Comparison of ENCODE assay signal across 9 cellular contexts in the genomic region with DNA sequence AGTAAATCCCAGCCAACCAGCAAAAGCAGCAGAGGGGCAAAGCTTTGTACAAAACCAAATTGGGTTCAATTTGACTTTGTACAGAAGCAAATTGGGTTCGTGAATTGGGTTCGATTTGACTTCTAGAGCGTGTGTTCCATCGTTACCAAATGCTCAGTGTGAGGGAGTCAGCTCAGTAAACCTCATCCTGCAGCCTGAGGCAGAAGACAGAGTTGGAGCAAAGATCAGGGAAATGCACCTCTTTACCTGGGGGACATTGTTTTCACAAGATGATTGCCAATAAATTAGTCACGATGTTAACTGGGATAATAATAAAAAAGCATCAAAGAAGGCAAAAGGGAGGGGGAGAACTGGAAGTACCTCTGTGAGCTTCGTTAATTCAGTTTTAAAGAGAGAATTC. TPM values are rescaled to one million over a fixed set of nuclear protein-coding genes. Genes with fewer than 3 reads are reported as not detected.
A peak's percentile ranks its signal among the peaks of the same experiment; 100 is the strongest.
DNase-seq lines count a peak whose midpoint lies in the region; ATAC-seq and TF ChIP-seq lines count a peak whose summit lies in the region.
"Had no signal": no experiment of that assay in that cellular context is flagged by ENCODE, and none has a peak within 500 bp of the region (broad histone marks: within the 10 kb centered on the region; RNA-seq: fewer than 3 reads in every experiment).

No MANE protein-coding gene starts in this region.

- H3K27me3 Mint-ChIP-seq in MCF 10A (ENCODE audit: insufficient read depth, unreplicated experiment) = no peaks in the 10 kb centered on the region

- H3K4ac ChIP-seq in IMR-90 (ENCODE audit: low read depth, low read length) = no peak overlapping the region

- no peak overlapping the region for H3K14ac ChIP-seq in IMR-90 (replicated peaks; ENCODE audit: low read depth, low read length)

- no peak overlapping the region for H3K27ac Mint-ChIP-seq in MCF 10A (ENCODE audit: low read depth, unreplicated experiment)

- H4K5ac ChIP-seq in IMR-90 (ENCODE audit: low read depth, low read length) = no peak overlapping the region

- H2BK20ac ChIP-seq in IMR-90 (ENCODE audit: low read depth, low read length) = no peak overlapping the region

- H2BK5ac ChIP-seq in IMR-90 (ENCODE audit: low read depth, low read length, poor library complexity, severe bottlenecking) = no peak overlapping the region

- POLR2A ChIA-PET in IMR-90 (lab: Charles Lee; ENCODE audit: unreplicated experiment) = no interaction called here
- POLR2A ChIA-PET in MCF 10A (lab: Yijun Ruan, JAX) = interaction anchor here (0.7 to 3.6 kb wide), 5 partner anchors 12 to 56 kb away, joined by 3 to 18 read pairs (median 6); a partner anchor contains a TSS

- H2AK5ac ChIP-seq in IMR-90 (ENCODE audit: low read depth, low read length) = no peak overlapping the region

- H2AK9ac ChIP-seq in IMR-90 (replicated peaks; ENCODE audit: low read depth, low read length, poor library complexity) = no peak overlapping the region

- H3K9me3 ChIP-seq in IMR-90 (ENCODE audit: control insufficient read depth, insufficient read depth, low read length) (peaks cover 2% of the 10 kb centered on the region; the same call in 1 of the 2 replicates), lower lobe of right lung (no peaks in the 10 kb centered on the region), testis (no peaks in the 10 kb centered on the region)

- no peaks in the 10 kb centered on the region for H3K27me3 ChIP-seq in IMR-90 (ENCODE audit: control insufficient read depth, insufficient read depth, low read length)
- H3K27me3 ChIP-seq in lower lobe of right lung (ENCODE audit: low read depth) = no peaks in the 10 kb centered on the region
- H3K27me3 ChIP-seq in testis = no peaks in the 10 kb centered on the region

- H3K9ac ChIP-seq in IMR-90 (ENCODE audit: low read depth, low read length) = peak overlapping the region; percentile 43; the same call in 1 of the 2 replicates

- TF ChIP-seq CTCF in IMR-90 (conservative IDR thresholded peaks at IDR 0.05; ENCODE audit: low read depth, low read length) = no peak
- TF ChIP-seq CTCF in MCF 10A (IDR thresholded peaks at IDR 0.05; ENCODE audit: unreplicated experiment) = no peak
- TF ChIP-seq CTCF in lower lobe of right lung (IDR thresholded peaks at IDR 0.05) = no peak
- TF ChIP-seq CTCF in testis (IDR thresholded peaks at IDR 0.05) = no peak

- TF ChIP-seq POLR2A in IMR-90 (IDR thresholded peaks at IDR 0.05; ENCODE audit: low read depth, low read length) (no peak), testis (IDR thresholded peaks at IDR 0.05) (no peak)

- H3K79me1 ChIP-seq in IMR-90 (ENCODE audit: low read depth in 1 of 2, low read length in 2 of 2) = peaks cover 0 to 3% of the 10 kb centered on the region in 2 experiments; a peak in 1 of 4 replicates

- peaks cover 13% of the 10 kb centered on the region for H3K4me1 Mint-ChIP-seq in MCF 10A (ENCODE audit: insufficient read depth, unreplicated experiment)

- H3K9me1 ChIP-seq in IMR-90 (ENCODE audit: insufficient read depth, low read length) = peaks cover 3% of the 10 kb centered on the region; the same call in 1 of the 2 replicates

- no peak overlapping the region for H3K56ac ChIP-seq in IMR-90 (ENCODE audit: extremely low read depth, insufficient read depth, low read length)

- 62% methylated on average over 2 of the region's 6 CpGs; no CpG with 5 or more reads in 1 of the 2 experiments for WGBS in IMR-90 (ENCODE audit: extremely low coverage in 2 of 2, insufficient read length in 1 of 2), 2 experiments
- 12 to 19% methylated on average over 6 of the region's 6 CpGs for WGBS in testis, 2 donors

- no peak overlapping the region for H3K23ac ChIP-seq in IMR-90 (ENCODE audit: low read depth, low read length)

- in situ Hi-C loops in IMR-90 (cut with MboI; ENCODE audit: low sequenced_read_pairs) = no loop called here

- no peak overlapping the region for H4K91ac ChIP-seq in IMR-90 (ENCODE audit: insufficient read depth, low read depth, low read length)

- H3K27ac ChIP-seq in IMR-90 (ENCODE audit: insufficient read depth, low read length) (peak overlapping the region; percentile 41; the same call in 1 of the 2 replicates), lower lobe of right lung (peak overlapping the region; percentile 93), testis (peak overlapping the region; percentile 93)

- H3K4me3 ChIP-seq in IMR-90 (ENCODE audit: insufficient read depth, low read depth, low read length) = peak overlapping the region; percentile 4
- peak overlapping the region; percentile 80 for H3K4me3 ChIP-seq in lower lobe of right lung
- peak overlapping the region in 1 of 2 donors; percentile 84 for H3K4me3 ChIP-seq in testis

- peaks cover 3% of the 10 kb centered on the region for H3K36me3 Mint-ChIP-seq in MCF 10A (ENCODE audit: insufficient read depth, unreplicated experiment)

- DNase-seq in IMR-90 (no peak), MCF 10A (ENCODE audit: unreplicated experiment) (no peak), lower lobe of right lung (no peak), testis (no peak), Ammon's horn (ENCODE audit: low spot score) (no peak)
- DNase-seq in activated T-cell treated with anti-CD3 and anti-CD28 coated beads, Interleukin-2, amount 50 U/mL, for 1 hour = no peak
- DNase-seq: activated CD4-positive, alpha-beta T cell treated with anti-CD3 and anti-CD28 coated beads for 4 hours; NCI-H446 treated with DMSO at 0.1 percent for 48 hours had no signal

- H3K18ac ChIP-seq in IMR-90 (ENCODE audit: low read depth, low read length) = no peak overlapping the region

- H2BK120ac ChIP-seq in IMR-90 (ENCODE audit: low read depth, low read length) = no peak overlapping the region

- no peak overlapping the region for H2BK15ac ChIP-seq in IMR-90 (ENCODE audit: low read depth, low read length)

- intact Hi-C loops in IMR-90 (cut with micrococcal nuclease) = loop anchor here (5.0 kb wide), 1 partner anchor 48 kb away; no protein-coding TSS in a partner anchor
- intact Hi-C loops in MCF 10A (cut with micrococcal nuclease) = no loop called here
- intact Hi-C loops in lower lobe of right lung (cut with DNase I) = no loop called here
- intact Hi-C loops in testis (cut with DNase I; ENCODE audit: low total_unique reads) = no loop called here

- no peaks in the 10 kb centered on the region for H3K9me3 Mint-ChIP-seq in MCF 10A (ENCODE audit: unreplicated experiment)

- peak overlapping the region; percentile 26 for H3K4me3 Mint-ChIP-seq in MCF 10A (ENCODE audit: unreplicated experiment)

- BruUV-seq in IMR-90 (replicated peaks; lab: Mats Ljungman, UMichigan) (no TSS peak), MCF 10A (replicated peaks; lab: Mats Ljungman, UMichigan) (TSS peak; percentile 54)

- dilution Hi-C loops in IMR-90 (cut with HindIII; ENCODE audit: low sequenced_read_pairs, unreplicated experiment) = no loop called here

- ATAC-seq in IMR-90 (ENCODE audit: low read depth) (no peak), lower lobe of right lung (no peak), GM21825 (IDR thresholded peaks at IDR 0.05; ENCODE audit: unreplicated experiment) (no peak)

- TF ChIP-seq RAD21 in IMR-90 (IDR thresholded peaks at IDR 0.05; ENCODE audit: low read length) = no peak

- peak overlapping the region; percentile 65 for H3K4me2 ChIP-seq in IMR-90 (ENCODE audit: low read depth, low read length)

- no peaks in the 10 kb centered on the region for H4K20me1 ChIP-seq in IMR-90 (ENCODE audit: insufficient read depth, low read length)

- H2AFZ ChIP-seq in IMR-90 (replicated peaks; ENCODE audit: low read length, poor library complexity) = peak overlapping the region; percentile 88

- CTCF ChIA-PET in IMR-90 (lab: Yijun Ruan, JAX) = no interaction called here
- CTCF ChIA-PET in MCF 10A (lab: Yijun Ruan, JAX) = interaction anchor here (0.7 to 1.5 kb wide), 3 partner anchors 11 to 123 kb away, joined by 3 to 8 read pairs (median 3); no protein-coding TSS in a partner anchor

- 0 out of 2 replicates have a peak, but pooled peaks cover 2% of the 10 kb centered on the region for H3K36me3 ChIP-seq in IMR-90 (ENCODE audit: control insufficient read depth, insufficient read depth, low read length)
- H3K36me3 ChIP-seq in lower lobe of right lung = peaks cover 8% of the 10 kb centered on the region
- no peaks in the 10 kb centered on the region for H3K36me3 ChIP-seq in testis (ENCODE audit: low read depth, missing control alignments)

- no peak overlapping the region for H4K8ac ChIP-seq in IMR-90 (ENCODE audit: low read depth in 2 of 2, low read length in 2 of 2)

- H3K4me1 ChIP-seq in IMR-90 (ENCODE audit: control insufficient read depth, insufficient read depth, low read length) (peaks cover 8% of the 10 kb centered on the region), lower lobe of right lung (peaks cover 60% of the 10 kb centered on the region), testis (peaks cover 28% of the 10 kb centered on the region)

TF ChIP-seq in IMR-90, 13 proteins besides CTCF, POLR2A, EP300 and RAD21 (continues in another document):
- no peak for TF ChIP-seq CHD1 (IDR thresholded peaks at IDR 0.05; ENCODE audit: low read depth, low read length)
- no peak for TF ChIP-seq NFE2L2 (IDR thresholded peaks at IDR 0.05; ENCODE audit: low read depth, low read length)
- no peak for TF ChIP-seq CEBPB (IDR thresholded peaks at IDR 0.05; ENCODE audit: low read depth, low read length)
- no peak for TF ChIP-seq RFX5 (IDR thresholded peaks at IDR 0.05; ENCODE audit: low read depth, low read length)
- TF ChIP-seq, protein P1, sequence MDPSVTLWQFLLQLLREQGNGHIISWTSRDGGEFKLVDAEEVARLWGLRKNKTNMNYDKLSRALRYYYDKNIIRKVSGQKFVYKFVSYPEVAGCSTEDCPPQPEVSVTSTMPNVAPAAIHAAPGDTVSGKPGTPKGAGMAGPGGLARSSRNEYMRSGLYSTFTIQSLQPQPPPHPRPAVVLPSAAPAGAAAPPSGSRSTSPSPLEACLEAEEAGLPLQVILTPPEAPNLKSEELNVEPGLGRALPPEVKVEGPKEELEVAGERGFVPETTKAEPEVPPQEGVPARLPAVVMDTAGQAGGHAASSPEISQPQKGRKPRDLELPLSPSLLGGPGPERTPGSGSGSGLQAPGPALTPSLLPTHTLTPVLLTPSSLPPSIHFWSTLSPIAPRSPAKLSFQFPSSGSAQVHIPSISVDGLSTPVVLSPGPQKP (IDR thresholded peaks at IDR 0.05; ENCODE audit: borderline replicate concordance, low read depth, low read length) = no peak

RNA-seq across cellular contexts. Expression of a gene that starts 1.5 kb away (rescaled TPM):
- total RNA-seq in IMR-90 (2012; rRNA removed) = 3.6 and 3.8 TPM in 2 replicates
- 4.7 and 5.1 TPM in 2 replicates for polyA plus RNA-seq in IMR-90 (2012; rRNA removed)
- polyA plus RNA-seq in IMR-90 (2012; cell fraction: cytosol; rRNA removed) = 6.1 and 6.7 TPM in 2 replicates
- 2.3 and 2.4 TPM in 2 replicates for polyA plus RNA-seq in IMR-90 (2012; cell fraction: nucleus; rRNA removed; ENCODE audit: low replicate concordance)
- total RNA-seq in MCF 10A (2022) = 1.7 and 2.8 TPM in 2 replicates
- total RNA-seq in lower lobe of right lung = 51.3 TPM
- 10 to 100 TPM; 27.2 to 41.1 TPM for total RNA-seq in testis
- polyA plus RNA-seq in testis (ENCODE audit: insufficient read depth, low read depth, low replicate concordance) = 22.0 TPM

RNA-seq across cellular contexts. Expression of a gene that starts 55.4 kb away (rescaled TPM):
- total RNA-seq in IMR-90 (2012; rRNA removed) (9.4 and 10.2 TPM in 2 replicates), MCF 10A (2022) (27.7 and 28.3 TPM in 2 replicates), lower lobe of right lung (27.4 TPM), testis (10 to 100 TPM; 66.4 to 75.3 TPM)
- polyA plus RNA-seq in IMR-90 (2012; rRNA removed) (24.4 and 27.2 TPM in 2 replicates), testis (ENCODE audit: insufficient read depth, low read depth, low replicate concordance) (63.2 TPM)
- 21.3 and 27.8 TPM in 2 replicates for polyA plus RNA-seq in IMR-90 (2012; cell fraction: cytosol; rRNA removed)
- 90.8 and 120 TPM in 2 replicates for polyA plus RNA-seq in IMR-90 (2012; cell fraction: nucleus; rRNA removed; ENCODE audit: low replicate concordance)

Comparison
In these comparisons a context has a peak if more than half of its experiments do, and no peak if none do; other contexts are left out.
1. H3K27ac ChIP-seq: peak in every context shown above with its lines; median percentile 93 in lower lobe of right lung; 93 in testis; 41 in IMR-90.